1 cellular context compared by ENCODE assay signal in genomic region chr9:121285835-121286687, GRCh38.
TF ChIP-seq lines count a peak whose summit lies in the region.

No MANE protein-coding gene starts in this region.

TF ChIP-seq in K562, 482 proteins besides CTCF, POLR2A, EP300 and RAD21 (continued from another document and continues in another):
- TF ChIP-seq ZBTB34 (CRISPR knock-in tag; IDR thresholded peaks at IDR 0.05), result no peak
- TF ChIP-seq SNAPC5 (CRISPR knock-in tag; IDR thresholded peaks at IDR 0.05), result no peak
- TF ChIP-seq PHF8 (IDR thresholded peaks at IDR 0.05; ENCODE audit: borderline replicate concordance, low read length), result peak; percentile 21; the same call in 1 of the 2 replicates
- TF ChIP-seq ZNF23 (CRISPR knock-in tag; IDR thresholded peaks at IDR 0.05), result no peak
- TF ChIP-seq FOS (IDR thresholded peaks at IDR 0.05; ENCODE audit: extremely low read depth, insufficient read length), result no peak
- TF ChIP-seq KLF10 (CRISPR knock-in tag; IDR thresholded peaks at IDR 0.05), result no peak
- no peak for TF ChIP-seq JUN (IDR thresholded peaks at IDR 0.05; ENCODE audit: borderline replicate concordance, low read depth, low read length)
- TF ChIP-seq JUN (CRISPR knock-in tag; IDR thresholded peaks at IDR 0.05; ENCODE audit: borderline replicate concordance), result no peak
- no peak for TF ChIP-seq ZBTB43 (CRISPR knock-in tag; IDR thresholded peaks at IDR 0.05)
- no peak for TF ChIP-seq SIN3A (IDR thresholded peaks at IDR 0.05; ENCODE audit: borderline replicate concordance in 2 of 2, control insufficient read depth in 1 of 2, low read depth in 2 of 2, low read length in 2 of 2)
- TF ChIP-seq SRSF3 (IDR thresholded peaks at IDR 0.05; ENCODE audit: insufficient read depth, low read length), result no peak
- no peak for TF ChIP-seq SLC30A9 (CRISPR knock-in tag; IDR thresholded peaks at IDR 0.05)
- no peak for TF ChIP-seq E4F1 (CRISPR knock-in tag; IDR thresholded peaks at IDR 0.05; ENCODE audit: borderline replicate concordance)
- TF ChIP-seq MECOM (CRISPR knock-in tag; IDR thresholded peaks at IDR 0.05), result no peak; the same call in 1 of the 2 replicates
- no peak for TF ChIP-seq HBP1 (CRISPR knock-in tag; IDR thresholded peaks at IDR 0.05)
- TF ChIP-seq VEZF1 (CRISPR knock-in tag; IDR thresholded peaks at IDR 0.05), result no peak
- no peak for TF ChIP-seq CBX1 (IDR thresholded peaks at IDR 0.05; ENCODE audit: low read depth)
- TF ChIP-seq ZBTB5 (IDR thresholded peaks at IDR 0.05), result no peak
- no peak for TF ChIP-seq GABPB1 (CRISPR knock-in tag; IDR thresholded peaks at IDR 0.05)
- TF ChIP-seq ZNF124 (CRISPR knock-in tag; IDR thresholded peaks at IDR 0.05), result no peak
- no peak for TF ChIP-seq ZBTB2 (IDR thresholded peaks at IDR 0.05)
- TF ChIP-seq NR2F6 (CRISPR knock-in tag; IDR thresholded peaks at IDR 0.05), result no peak
- TF ChIP-seq MXI1 (IDR thresholded peaks at IDR 0.05; ENCODE audit: low read depth, low read length), result no peak
- no peak for TF ChIP-seq PHF20 (IDR thresholded peaks at IDR 0.05; ENCODE audit: partially characterized antibody)
- TF ChIP-seq ETS2 (tag; IDR thresholded peaks at IDR 0.05; ENCODE audit: borderline replicate concordance, poor library complexity, severe bottlenecking), result no peak
- 0 out of 2 replicates have a peak, but pooled peaks have one; percentile 59 for TF ChIP-seq MGA (IDR thresholded peaks at IDR 0.05)
- peak; percentile 18; the same call in 1 of the 2 replicates for TF ChIP-seq ZKSCAN8 (CRISPR knock-in tag; IDR thresholded peaks at IDR 0.05)
- no peak for TF ChIP-seq MXD1 (CRISPR knock-in tag; IDR thresholded peaks at IDR 0.05; ENCODE audit: borderline replicate concordance, poor library complexity, severe bottlenecking)
- no peak for TF ChIP-seq KDM1A (IDR thresholded peaks at IDR 0.05)
- TF ChIP-seq ARNT (IDR thresholded peaks at IDR 0.05), result no peak
- TF ChIP-seq RNF2 (IDR thresholded peaks at IDR 0.05), result no peak
- TF ChIP-seq SMARCC2 (IDR thresholded peaks at IDR 0.05; ENCODE audit: low read depth), result no peak
- no peak for TF ChIP-seq BHLHE40 (IDR thresholded peaks at IDR 0.05; ENCODE audit: low read length)
